In genomic region chr20:1934162-1934561, GRCh38 we compare ENCODE assay signal across 14 cellular contexts. TPM values are rescaled to one million over a fixed set of nuclear protein-coding genes. Genes with fewer than 3 reads are reported as not detected.
DNase-seq lines count a peak whose midpoint lies in the region; ATAC-seq and TF ChIP-seq lines count a peak whose summit lies in the region.
"Had no signal": no experiment of that assay in that cellular context is flagged by ENCODE, and none has a peak within 500 bp of the region (broad histone marks: within the 10 kb centered on the region; RNA-seq: fewer than 3 reads in every experiment).

No MANE protein-coding gene starts in this region.

- no peak for DNase-seq in SK-N-SH
- peak; percentile 21 for DNase-seq in choroid plexus epithelial cell (ENCODE audit: low read depth)
- DNase-seq in iris pigment epithelial cell (ENCODE audit: low read depth) = peak; percentile 28
- DNase-seq in tibial artery = peak in 1 of 2 donors; percentile 43
- no peak for DNase-seq in dermis blood vessel endothelial cell
- DNase-seq: amniotic stem cell had no signal

- intact Hi-C loops in tibial artery (cut with DNase I; ENCODE audit: low total_unique reads) = no loop called here

- no peaks in the 10 kb centered on the region; the same call in 1 of the 2 replicates for H4K20me1 ChIP-seq in SK-N-SH (ENCODE audit: insufficient read depth)

- H3K4me3 ChIP-seq in SK-N-SH (ENCODE audit: low read depth in 2 of 2, low read length in 1 of 2) = no peak overlapping the region
- no peak overlapping the region for H3K4me3 ChIP-seq in choroid plexus epithelial cell (ENCODE audit: low read depth, low read length)
- H3K4me3 ChIP-seq in tibial artery = no peak overlapping the region

- H3K27ac ChIP-seq in SK-N-SH (ENCODE audit: low read depth in 2 of 2, low read length in 1 of 2) (peak overlapping the region in 1 of 2 experiments; percentile 68; a peak in 1 of 4 replicates), tibial artery (peak overlapping the region; percentile 29 to 63)
- H3K27ac ChIP-seq: 22Rv1, epithelial cell of prostate had no signal

- no peak overlapping the region for H3K4me2 ChIP-seq in SK-N-SH

- TF ChIP-seq CTCF in SK-N-SH (IDR thresholded peaks at IDR 0.05) = no peak
- TF ChIP-seq CTCF in choroid plexus epithelial cell (conservative IDR thresholded peaks at IDR 0.05; ENCODE audit: low read depth, low read length) = no peak
- no peak for TF ChIP-seq CTCF in tibial artery (IDR thresholded peaks at IDR 0.05)

- CTCF ChIA-PET in SK-N-SH (lab: Yijun Ruan, JAX) = interaction anchor here (2.2 to 3.2 kb wide), 2 partner anchors 35 to 132 kb away, joined by 10 to 15 read pairs; no protein-coding TSS in a partner anchor

- peaks cover 0 to 6% of the 10 kb centered on the region in 2 experiments for H3K36me3 ChIP-seq in SK-N-SH (replicated peaks in 1 of 2; ENCODE audit: control insufficient read depth in 1 of 2, insufficient read depth in 2 of 2, low read length in 1 of 2)
- peaks cover 8 to 56% (median 34%) of the 10 kb centered on the region in 3 donors for H3K36me3 ChIP-seq in tibial artery

- WGBS in SK-N-SH (ENCODE audit: low lambda C conversion rate) = 72% methylated on average over 1 of the region's 1 CpG

- H3K4me1 ChIP-seq in SK-N-SH (ENCODE audit: control insufficient read depth in 1 of 2, insufficient read depth in 2 of 2, low read depth in 1 of 2, low read length in 1 of 2) = peaks cover 13 to 60% of the 10 kb centered on the region in 2 experiments; a peak in 3 of 4 replicates
- peaks cover 0 to 27% (median 19%) of the 10 kb centered on the region in 4 donors for H3K4me1 ChIP-seq in tibial artery

- H3F3A ChIP-seq in SK-N-SH (replicated peaks; ENCODE audit: insufficient read depth) = peaks cover 5% of the 10 kb centered on the region

- H3K27me3 ChIP-seq in SK-N-SH (ENCODE audit: insufficient read depth) (no peaks in the 10 kb centered on the region), tibial artery (no peaks in the 10 kb centered on the region)

- no peak for ATAC-seq in SK-N-SH treated with all-trans-retinoic acid at 6 μM for 48 hours
- ATAC-seq in GM21526 (IDR thresholded peaks at IDR 0.05; ENCODE audit: low FRiP score, unreplicated experiment) = no peak
- no peak for ATAC-seq in GM18520 (IDR thresholded peaks at IDR 0.05; ENCODE audit: unreplicated experiment)
- ATAC-seq: HepG2; Panc1; stimulated activated memory B cell treated with anti-CD40 and anti-IgM and Interleukin-4, amounts not matched to agents 10 μg/mL and 1 μg/mL and 100 μg/mL, for 72 hours had no signal

- no peak for TF ChIP-seq RAD21 in SK-N-SH (IDR thresholded peaks at IDR 0.05; ENCODE audit: low read length)

- POLR2A ChIA-PET in SK-N-SH (lab: Yijun Ruan, JAX) = interaction anchor here (1.0 kb wide), 2 partner anchors 22 to 40 kb away, joined by 3 read pairs; no protein-coding TSS in a partner anchor

- no peak overlapping the region for H3K9ac ChIP-seq in SK-N-SH

- H3K9me3 ChIP-seq in SK-N-SH = no peaks in the 10 kb centered on the region
- no peaks in the 10 kb centered on the region for H3K9me3 ChIP-seq in tibial artery

- H3K79me2 ChIP-seq in SK-N-SH (ENCODE audit: insufficient read depth) = no peaks in the 10 kb centered on the region

- no peaks in the 10 kb centered on the region for H3K9me2 ChIP-seq in SK-N-SH

- no peak overlapping the region for H2AFZ ChIP-seq in SK-N-SH (ENCODE audit: low read depth)

- TF ChIP-seq EP300 in SK-N-SH (IDR thresholded peaks at IDR 0.05; ENCODE audit: borderline replicate concordance in 1 of 2, low read depth in 1 of 2, low read length in 1 of 2) = no peak

TF ChIP-seq in SK-N-SH treated with all-trans-retinoic acid at 6 μM for 48 hours, 23 proteins besides CTCF, POLR2A, EP300 and RAD21:
- no peak for TF ChIP-seq PPARA (CRISPR knock-in tag; IDR thresholded peaks at IDR 0.05; ENCODE audit: borderline replicate concordance)
- TF ChIP-seq CREB5 (CRISPR knock-in tag; IDR thresholded peaks at IDR 0.05; ENCODE audit: low read depth) = 0 out of 2 replicates have a peak, but pooled peaks have one; percentile 29
- no peak for TF ChIP-seq ZFP3 (CRISPR knock-in tag; IDR thresholded peaks at IDR 0.05)
- peak; percentile 25 for TF ChIP-seq ISL1 (CRISPR knock-in tag; IDR thresholded peaks at IDR 0.05)

TF ChIP-seq in SK-N-SH, 30 proteins besides CTCF, POLR2A, EP300 and RAD21:
- no peak for TF ChIP-seq USF2 (IDR thresholded peaks at IDR 0.05; ENCODE audit: borderline replicate concordance, low read depth, low read length)
- no peak for TF ChIP-seq IRF3 (IDR thresholded peaks at IDR 0.05; ENCODE audit: low read depth, low read length)
- no peak for TF ChIP-seq SIN3A (IDR thresholded peaks at IDR 0.05; ENCODE audit: borderline replicate concordance, low read depth, low read length)

RNA-seq across cellular contexts. Expression of gene SIRPA, which starts 39.0 kb away (rescaled TPM):
- 6.8 and 9.1 TPM in 2 replicates for polyA plus RNA-seq in SK-N-SH (2012; rRNA removed)
- polyA plus RNA-seq in SK-N-SH (2012; cell fraction: cytosol; rRNA removed) = 6.5 and 8.5 TPM in 2 replicates
- polyA plus RNA-seq in SK-N-SH (2012; cell fraction: nucleus; rRNA removed) = 11.2 and 11.3 TPM in 2 replicates
- total RNA-seq in dermis blood vessel endothelial cell = 35.2 and 55.2 TPM in 2 replicates

RNA-seq across cellular contexts. Expression of gene PDYN, which starts 59.7 kb away (rescaled TPM):
- polyA plus RNA-seq in SK-N-SH (2012; rRNA removed) = not detected in 2 replicates
- polyA plus RNA-seq in SK-N-SH (2012; cell fraction: cytosol; rRNA removed) = 0.01 TPM in 1 of 2 replicates, not detected in the other
- polyA plus RNA-seq in SK-N-SH (2012; cell fraction: nucleus; rRNA removed) = not detected in 2 replicates
- total RNA-seq in dermis blood vessel endothelial cell = not detected in 2 replicates
- total RNA-seq: HepG2 had no signal
- polyA plus RNA-seq: HepG2 had no signal

Comparison
In these comparisons a context has a peak if more than half of its experiments do, and no peak if none do; other contexts are left out.
1. DNase-seq: peak in choroid plexus epithelial cell (single experiment) and iris pigment epithelial cell (single experiment); none in SK-N-SH (single experiment) and dermis blood vessel endothelial cell (single experiment).